ENCODE assay signal across 8 cellular contexts in genomic region chr12:6535960-6536847, GRCh38. TPM values are rescaled to one million over a fixed set of nuclear protein-coding genes. Genes with fewer than 3 reads are reported as not detected.
DNase-seq lines count a peak whose midpoint lies in the region; ATAC-seq and TF ChIP-seq lines count a peak whose summit lies in the region.

No MANE protein-coding gene starts in this region.

- 44% methylated on average over 9 of the region's 10 CpGs for WGBS in suprapubic skin

- peaks cover 52% of the 10 kb centered on the region for H3K4me1 Mint-ChIP-seq in activated CD4-positive, alpha-beta T cell treated with anti-CD3 and anti-CD28 coated beads, Interleukin-2, amount 10 ng/mL, durations not matched to agents 24 days and 14 days
- peaks cover 17% of the 10 kb centered on the region for H3K4me1 Mint-ChIP-seq in activated T-helper 17 cell treated with anti-CD3 and anti-CD28 coated beads, Interleukin-2, amount 50 U/mL, for 72 hours
- peaks cover 59 to 62% of the 10 kb centered on the region in 2 donors for H3K4me1 Mint-ChIP-seq in immature natural killer cell

- intact Hi-C loops in activated CD4-positive, alpha-beta T cell treated with anti-CD3 and anti-CD28 coated beads, Interleukin-2, amount 10 ng/mL, durations not matched to agents 24 days and 14 days (cut with micrococcal nuclease), result loop anchor here (2.0 kb wide), 3 partner anchors 21 to 71 kb away; partner anchors contain the start of genes CHD4, IFFO1 and NOP2

- TF ChIP-seq CTCF in suprapubic skin (IDR thresholded peaks at IDR 0.05), result no peak

- H3K27ac ChIP-seq in suprapubic skin, result peak overlapping the region; percentile 98

- peak overlapping the region; percentile 99 for H3K27ac Mint-ChIP-seq in activated CD4-positive, alpha-beta T cell treated with anti-CD3 and anti-CD28 coated beads, Interleukin-2, amount 10 ng/mL, durations not matched to agents 24 days and 14 days
- H3K27ac Mint-ChIP-seq in activated T-helper 17 cell treated with anti-CD3 and anti-CD28 coated beads, Interleukin-2, amount 50 U/mL, for 72 hours, result peak overlapping the region; percentile 98
- peak overlapping the region; percentile 88 to 99 (median 98) for H3K27ac Mint-ChIP-seq in immature natural killer cell

- H3K27me3 ChIP-seq in suprapubic skin, result no peaks in the 10 kb centered on the region

- H3K4me3 Mint-ChIP-seq in activated CD4-positive, alpha-beta T cell treated with anti-CD3 and anti-CD28 coated beads, Interleukin-2, amount 10 ng/mL, durations not matched to agents 24 days and 14 days, result peak overlapping the region; percentile 92
- peak overlapping the region; percentile 88 for H3K4me3 Mint-ChIP-seq in activated T-helper 17 cell treated with anti-CD3 and anti-CD28 coated beads, Interleukin-2, amount 50 U/mL, for 72 hours
- H3K4me3 Mint-ChIP-seq in immature natural killer cell, result peak overlapping the region; percentile 87 to 97 (median 96)

- TF ChIP-seq POLR2A in suprapubic skin (IDR thresholded peaks at IDR 0.05), result no peak

- peaks cover 73% of the 10 kb centered on the region for H3K4me1 ChIP-seq in suprapubic skin

- peaks cover 65% of the 10 kb centered on the region for H3K36me3 Mint-ChIP-seq in activated CD4-positive, alpha-beta T cell treated with anti-CD3 and anti-CD28 coated beads, Interleukin-2, amount 10 ng/mL, durations not matched to agents 24 days and 14 days (ENCODE audit: low read depth)
- H3K36me3 Mint-ChIP-seq in activated T-helper 17 cell treated with anti-CD3 and anti-CD28 coated beads, Interleukin-2, amount 50 U/mL, for 72 hours (ENCODE audit: low read depth), result peaks cover 85% of the 10 kb centered on the region
- H3K36me3 Mint-ChIP-seq in immature natural killer cell, result peaks cover 6 to 27% (median 10%) of the 10 kb centered on the region in 3 donors

- H3K9me3 Mint-ChIP-seq in activated CD4-positive, alpha-beta T cell treated with anti-CD3 and anti-CD28 coated beads, Interleukin-2, amount 10 ng/mL, durations not matched to agents 24 days and 14 days, result no peaks in the 10 kb centered on the region
- H3K9me3 Mint-ChIP-seq in activated T-helper 17 cell treated with anti-CD3 and anti-CD28 coated beads, Interleukin-2, amount 50 U/mL, for 72 hours, result no peaks in the 10 kb centered on the region
- H3K9me3 Mint-ChIP-seq in immature natural killer cell, result no peaks in the 10 kb centered on the region

- no peak for TF ChIP-seq EP300 in suprapubic skin (IDR thresholded peaks at IDR 0.05)

- ATAC-seq in activated T-helper 17 cell treated with anti-CD3 and anti-CD28 coated beads, Interleukin-2, amount 50 U/mL, for 72 hours (replicated peaks), result no peak
- ATAC-seq in GM18873 (IDR thresholded peaks at IDR 0.05; ENCODE audit: low FRiP score, unreplicated experiment), result no peak
- no peak for ATAC-seq in GM21447 (IDR thresholded peaks at IDR 0.05; ENCODE audit: unreplicated experiment)

- peaks cover 33% of the 10 kb centered on the region for H3K36me3 ChIP-seq in suprapubic skin

- DNase-seq in activated CD4-positive, alpha-beta T cell treated with anti-CD3 and anti-CD28 coated beads, Interleukin-2, amount 10 ng/mL, durations not matched to agents 24 days and 14 days, result peak; percentile 69
- no peak for DNase-seq in activated CD4-positive, alpha-beta T cell treated with anti-CD3 and anti-CD28 coated beads, Interleukin-2, amount 50 U/mL, for 1 hour
- DNase-seq in immature natural killer cell, result no peak
- no peak for DNase-seq in suprapubic skin (ENCODE audit: low spot score in 2 of 2)
- DNase-seq in NCI-H524 treated with DMSO at 0.1 percent for 48 hours (lab: John Stamatoyannopoulos, UW), result no peak

- no peaks in the 10 kb centered on the region for H3K27me3 Mint-ChIP-seq in activated CD4-positive, alpha-beta T cell treated with anti-CD3 and anti-CD28 coated beads, Interleukin-2, amount 10 ng/mL, durations not matched to agents 24 days and 14 days
- no peaks in the 10 kb centered on the region for H3K27me3 Mint-ChIP-seq in activated T-helper 17 cell treated with anti-CD3 and anti-CD28 coated beads, Interleukin-2, amount 50 U/mL, for 72 hours
- H3K27me3 Mint-ChIP-seq in immature natural killer cell (ENCODE audit: low read depth in 3 of 3), result peaks cover 22 to 34% (median 23%) of the 10 kb centered on the region in 3 donors

- peak overlapping the region; percentile 96 for H3K4me3 ChIP-seq in suprapubic skin

- no peaks in the 10 kb centered on the region for H3K9me3 ChIP-seq in suprapubic skin

RNA-seq across cellular contexts. Expression of gene GAPDH, which starts 1.9 kb away (rescaled TPM):
- 4,585 and 4,599 TPM in 2 replicates for total RNA-seq in activated CD4-positive, alpha-beta T cell treated with anti-CD3 and anti-CD28 coated beads, Interleukin-2, amount 10 ng/mL, durations not matched to agents 24 days and 14 days
- 1,000 to 10,000 TPM; 7,000 to 9,788 TPM for total RNA-seq in activated T-helper 17 cell treated with anti-CD3 and anti-CD28 coated beads, Interleukin-2, amount 50 U/mL, for 72 hours
- polyA plus RNA-seq in immature natural killer cell, result 1,000 to 10,000 TPM; 1,615 to 2,185 (median 1,854) TPM
- 1,000 to 10,000 TPM; 1,442 to 2,828 (median 1,967) TPM for total RNA-seq in suprapubic skin

RNA-seq across cellular contexts. Expression of gene IFFO1, which starts 19.6 kb away (rescaled TPM):
- 16.0 and 16.9 TPM in 2 replicates for total RNA-seq in activated CD4-positive, alpha-beta T cell treated with anti-CD3 and anti-CD28 coated beads, Interleukin-2, amount 10 ng/mL, durations not matched to agents 24 days and 14 days
- 10 to 100 TPM in 1 of 2 donors, 1 to 10 TPM in 1; 8.0 to 13.0 TPM for total RNA-seq in activated T-helper 17 cell treated with anti-CD3 and anti-CD28 coated beads, Interleukin-2, amount 50 U/mL, for 72 hours
- polyA plus RNA-seq in immature natural killer cell, result 10 to 100 TPM in 1 of 3 donors, 1 to 10 TPM in 2; 1.9 to 13.0 (median 3.1) TPM
- 1 to 10 TPM; 1.9 to 5.8 (median 4.3) TPM for total RNA-seq in suprapubic skin

RNA-seq across cellular contexts. Expression of gene NOP2, which starts 31.9 kb away (rescaled TPM):
- total RNA-seq in activated CD4-positive, alpha-beta T cell treated with anti-CD3 and anti-CD28 coated beads, Interleukin-2, amount 10 ng/mL, durations not matched to agents 24 days and 14 days, result 192 and 193 TPM in 2 replicates
- 100 to 1,000 TPM in 1 of 2 donors, 10 to 100 TPM in 1; 61.6 to 133 TPM for total RNA-seq in activated T-helper 17 cell treated with anti-CD3 and anti-CD28 coated beads, Interleukin-2, amount 50 U/mL, for 72 hours
- 10 to 100 TPM; 11.3 to 30.8 (median 18.0) TPM for polyA plus RNA-seq in immature natural killer cell
- 10 to 100 TPM; 34.6 to 62.2 (median 42.3) TPM for total RNA-seq in suprapubic skin

RNA-seq across cellular contexts. Expression of gene NCAPD2, which starts 42.3 kb away (rescaled TPM):
- total RNA-seq in activated CD4-positive, alpha-beta T cell treated with anti-CD3 and anti-CD28 coated beads, Interleukin-2, amount 10 ng/mL, durations not matched to agents 24 days and 14 days, result 104 and 106 TPM in 2 replicates
- total RNA-seq in activated T-helper 17 cell treated with anti-CD3 and anti-CD28 coated beads, Interleukin-2, amount 50 U/mL, for 72 hours, result 100 to 1,000 TPM; 167 to 176 TPM
- polyA plus RNA-seq in immature natural killer cell, result 10 to 100 TPM; 23.3 to 50.5 (median 24.0) TPM
- 10 to 100 TPM; 22.6 to 43.2 (median 31.0) TPM for total RNA-seq in suprapubic skin

RNA-seq across cellular contexts. Expression of gene MRPL51, which starts 43.1 kb away (rescaled TPM):
- 277 and 280 TPM in 2 replicates for total RNA-seq in activated CD4-positive, alpha-beta T cell treated with anti-CD3 and anti-CD28 coated beads, Interleukin-2, amount 10 ng/mL, durations not matched to agents 24 days and 14 days
- total RNA-seq in activated T-helper 17 cell treated with anti-CD3 and anti-CD28 coated beads, Interleukin-2, amount 50 U/mL, for 72 hours, result 100 to 1,000 TPM; 262 to 317 TPM
- polyA plus RNA-seq in immature natural killer cell, result 100 to 1,000 TPM; 240 to 280 (median 248) TPM
- total RNA-seq in suprapubic skin, result 10 to 100 TPM; 28.0 to 42.2 (median 37.9) TPM
